ENCODE assay signal across 12 cellular contexts in genomic region chr13:111201304-111201940, GRCh38.
DNase-seq lines count a peak whose midpoint lies in the region; ATAC-seq and TF ChIP-seq lines count a peak whose summit lies in the region.
"Had no signal": no experiment of that assay in that cellular context is flagged by ENCODE, and none has a peak within 500 bp of the region (broad histone marks: within the 10 kb centered on the region; RNA-seq: fewer than 3 reads in every experiment).

No MANE protein-coding gene starts in this region.

- ATAC-seq in activated T-cell treated with anti-CD3 and anti-CD28 coated beads, Interleukin-2, amount 50 U/mL, for 4 hours: peak; percentile 46 to 60
- ATAC-seq in stimulated activated naive B cell treated with anti-CD40 and anti-IgM and Interleukin-4, amounts not matched to agents 10 μg/mL and 1 μg/mL and 100 μg/mL, for 72 hours (replicated peaks): peak; percentile 64 to 71
- no peak for ATAC-seq in natural killer cell treated with Interleukin-12 subunit alpha and Interleukin-12 subunit beta and Interleukin-15 and Interleukin-18, amount 100 ng/mL, for 72 hours
- ATAC-seq: K562 had no signal

- TF ChIP-seq CTCF in chondrocyte (IDR thresholded peaks at IDR 0.05): no peak

- H3K9me3 ChIP-seq in HUES48 (ENCODE audit: control insufficient read depth, insufficient read depth, low read length): no peaks in the 10 kb centered on the region
- H3K9me3 ChIP-seq: suprapubic skin had no signal

- H3K27me3 ChIP-seq in HUES48 (ENCODE audit: control insufficient read depth, insufficient read depth, low read length): no peaks in the 10 kb centered on the region
- H3K27me3 ChIP-seq: suprapubic skin had no signal

- H3K36me3 Mint-ChIP-seq in activated T-cell treated with anti-CD3 and anti-CD28 coated beads, Interleukin-2, amount 50 U/mL, for 4 hours (ENCODE audit: insufficient read depth): peaks cover 31% of the 10 kb centered on the region
- peaks cover 17% of the 10 kb centered on the region for H3K36me3 Mint-ChIP-seq in chondrocyte (ENCODE audit: low read depth)
- H3K36me3 Mint-ChIP-seq in stimulated activated naive B cell treated with anti-CD40 and anti-IgM and Interleukin-4, amounts not matched to agents 10 μg/mL and 1 μg/mL and 100 μg/mL, for 72 hours: peaks cover 59 to 73% of the 10 kb centered on the region in 2 donors
- no peaks in the 10 kb centered on the region for H3K36me3 Mint-ChIP-seq in natural killer cell treated with Interleukin-12 subunit alpha and Interleukin-12 subunit beta and Interleukin-15 and Interleukin-18, amount 100 ng/mL, for 72 hours

- peaks cover 60% of the 10 kb centered on the region for H3K4me1 ChIP-seq in HUES48 (ENCODE audit: control insufficient read depth, insufficient read depth, low read length)

- no peaks in the 10 kb centered on the region for H3K9me3 Mint-ChIP-seq in activated T-cell treated with anti-CD3 and anti-CD28 coated beads, Interleukin-2, amount 50 U/mL, for 4 hours
- no peaks in the 10 kb centered on the region for H3K9me3 Mint-ChIP-seq in chondrocyte (ENCODE audit: low read depth)
- peaks cover 0 to 2% of the 10 kb centered on the region in 2 donors for H3K9me3 Mint-ChIP-seq in stimulated activated naive B cell treated with anti-CD40 and anti-IgM and Interleukin-4, amounts not matched to agents 10 μg/mL and 1 μg/mL and 100 μg/mL, for 72 hours
- no peaks in the 10 kb centered on the region for H3K9me3 Mint-ChIP-seq in natural killer cell treated with Interleukin-12 subunit alpha and Interleukin-12 subunit beta and Interleukin-15 and Interleukin-18, amount 100 ng/mL, for 72 hours

- no peak overlapping the region for H3K9ac ChIP-seq in HUES48 (ENCODE audit: low read depth, low read length)
- H3K9ac ChIP-seq: parathyroid adenoma had no signal

- peak overlapping the region; percentile 79 for H3K27ac ChIP-seq in HUES48 (ENCODE audit: low read depth, low read length)
- H3K27ac ChIP-seq: suprapubic skin had no signal

- no peak for TF ChIP-seq POLR2A in erythroblast (IDR thresholded peaks at IDR 0.05; ENCODE audit: low read length)

- no peaks in the 10 kb centered on the region for H3K27me3 Mint-ChIP-seq in activated T-cell treated with anti-CD3 and anti-CD28 coated beads, Interleukin-2, amount 50 U/mL, for 4 hours (ENCODE audit: low read depth)
- no peaks in the 10 kb centered on the region for H3K27me3 Mint-ChIP-seq in chondrocyte (ENCODE audit: low read depth)
- H3K27me3 Mint-ChIP-seq in stimulated activated naive B cell treated with anti-CD40 and anti-IgM and Interleukin-4, amounts not matched to agents 10 μg/mL and 1 μg/mL and 100 μg/mL, for 72 hours: no peaks in the 10 kb centered on the region
- no peaks in the 10 kb centered on the region for H3K27me3 Mint-ChIP-seq in natural killer cell treated with Interleukin-12 subunit alpha and Interleukin-12 subunit beta and Interleukin-15 and Interleukin-18, amount 100 ng/mL, for 72 hours

- no peaks in the 10 kb centered on the region for H3K36me3 ChIP-seq in HUES48 (ENCODE audit: control insufficient read depth, insufficient read depth, low read length)

- peak overlapping the region; percentile 64 for H3K27ac Mint-ChIP-seq in chondrocyte (ENCODE audit: unreplicated experiment)
- H3K27ac Mint-ChIP-seq in stimulated activated naive B cell treated with anti-CD40 and anti-IgM and Interleukin-4, amounts not matched to agents 10 μg/mL and 1 μg/mL and 100 μg/mL, for 72 hours: peak overlapping the region; percentile 88
- H3K27ac Mint-ChIP-seq in natural killer cell treated with Interleukin-12 subunit alpha and Interleukin-12 subunit beta and Interleukin-15 and Interleukin-18, amount 100 ng/mL, for 72 hours: no peak overlapping the region

- H3K4me1 Mint-ChIP-seq in activated T-cell treated with anti-CD3 and anti-CD28 coated beads, Interleukin-2, amount 50 U/mL, for 4 hours (ENCODE audit: low read depth): peaks cover 61% of the 10 kb centered on the region
- H3K4me1 Mint-ChIP-seq in chondrocyte (ENCODE audit: low read depth): peaks cover 68% of the 10 kb centered on the region
- H3K4me1 Mint-ChIP-seq in stimulated activated naive B cell treated with anti-CD40 and anti-IgM and Interleukin-4, amounts not matched to agents 10 μg/mL and 1 μg/mL and 100 μg/mL, for 72 hours: peaks cover 68 to 92% of the 10 kb centered on the region in 2 donors
- H3K4me1 Mint-ChIP-seq in natural killer cell treated with Interleukin-12 subunit alpha and Interleukin-12 subunit beta and Interleukin-15 and Interleukin-18, amount 100 ng/mL, for 72 hours (ENCODE audit: low read depth in 2 of 2): peaks cover 54 to 65% of the 10 kb centered on the region in 2 donors

- H3K4me3 ChIP-seq in HUES48 (ENCODE audit: low read depth, low read length): no peak overlapping the region
- H3K4me3 ChIP-seq: K562, suprapubic skin had no signal

- peak overlapping the region; percentile 25 for H3K4me3 Mint-ChIP-seq in activated T-cell treated with anti-CD3 and anti-CD28 coated beads, Interleukin-2, amount 50 U/mL, for 4 hours
- H3K4me3 Mint-ChIP-seq in chondrocyte (ENCODE audit: unreplicated experiment): no peak overlapping the region
- peak overlapping the region; percentile 22 to 63 for H3K4me3 Mint-ChIP-seq in stimulated activated naive B cell treated with anti-CD40 and anti-IgM and Interleukin-4, amounts not matched to agents 10 μg/mL and 1 μg/mL and 100 μg/mL, for 72 hours
- no peak overlapping the region for H3K4me3 Mint-ChIP-seq in natural killer cell treated with Interleukin-12 subunit alpha and Interleukin-12 subunit beta and Interleukin-15 and Interleukin-18, amount 100 ng/mL, for 72 hours

- DNase-seq in activated T-cell treated with anti-CD3 and anti-CD28 coated beads, Interleukin-2, amount 50 U/mL, for 4 hours: no peak
- no peak for DNase-seq in activated T-cell treated with anti-CD3 and anti-CD28 coated beads, Interleukin-2, amount 50 U/mL, for 48 hours
- no peak for DNase-seq in chondrocyte (ENCODE audit: low spot score)
- no peak for DNase-seq in stimulated activated naive B cell treated with anti-CD40 and anti-IgM and Interleukin-4, amounts not matched to agents 10 μg/mL and 1 μg/mL and 100 μg/mL, for 72 hours
- no peak for DNase-seq in erythroblast (lab: John Stamatoyannopoulos, UW)
- DNase-seq in natural killer cell treated with Interleukin-12 subunit alpha and Interleukin-12 subunit beta and Interleukin-15 and Interleukin-18, amount 100 ng/mL, for 72 hours (ENCODE audit: low spot score): no peak
- no peak for DNase-seq in DMS153 treated with DMSO at 0.1 percent for 48 hours (lab: John Stamatoyannopoulos, UW; ENCODE audit: unreplicated experiment)
- DNase-seq: left ventricle myocardium superior had no signal

Comparison
In these comparisons a context has a peak if more than half of its experiments do, and no peak if none do; other contexts are left out.
1. ATAC-seq: peak in activated T-cell treated with anti-CD3 and anti-CD28 coated beads, Interleukin-2, amount 50 U/mL, for 4 hours (2 of 2) and stimulated activated naive B cell treated with anti-CD40 and anti-IgM and Interleukin-4, amounts not matched to agents 10 μg/mL and 1 μg/mL and 100 μg/mL, for 72 hours (2 of 2); none in natural killer cell treated with Interleukin-12 subunit alpha and Interleukin-12 subunit beta and Interleukin-15 and Interleukin-18, amount 100 ng/mL, for 72 hours (0 of 2).
2. H3K4me3 Mint-ChIP-seq: peak in activated T-cell treated with anti-CD3 and anti-CD28 coated beads, Interleukin-2, amount 50 U/mL, for 4 hours (single experiment) and stimulated activated naive B cell treated with anti-CD40 and anti-IgM and Interleukin-4, amounts not matched to agents 10 μg/mL and 1 μg/mL and 100 μg/mL, for 72 hours (2 of 2); none in chondrocyte (single experiment) and natural killer cell treated with Interleukin-12 subunit alpha and Interleukin-12 subunit beta and Interleukin-15 and Interleukin-18, amount 100 ng/mL, for 72 hours (single experiment).
3. H3K27ac Mint-ChIP-seq: peak in chondrocyte (single experiment) and stimulated activated naive B cell treated with anti-CD40 and anti-IgM and Interleukin-4, amounts not matched to agents 10 μg/mL and 1 μg/mL and 100 μg/mL, for 72 hours (single experiment); none in natural killer cell treated with Interleukin-12 subunit alpha and Interleukin-12 subunit beta and Interleukin-15 and Interleukin-18, amount 100 ng/mL, for 72 hours (0 of 2).